In genomic region chr12:56596815-56597214, GRCh38 we compare ENCODE assay signal across 1 cellular context.
TF ChIP-seq lines count a peak whose summit lies in the region.

No MANE protein-coding gene starts in this region.

TF ChIP-seq in IMR-90, 13 proteins besides CTCF, POLR2A, EP300 and RAD21 (continued from another document):
- TF ChIP-seq BHLHE40 (IDR thresholded peaks at IDR 0.05; ENCODE audit: low read depth, low read length) (no peak), SMC3 (IDR thresholded peaks at IDR 0.05; ENCODE audit: low read depth, low read length) (no peak), NFE2L2 (IDR thresholded peaks at IDR 0.05; ENCODE audit: low read depth, low read length) (no peak), FOS (IDR thresholded peaks at IDR 0.05; ENCODE audit: low read depth, low read length) (no peak), CHD1 (IDR thresholded peaks at IDR 0.05; ENCODE audit: low read depth, low read length) (no peak), RFX5 (IDR thresholded peaks at IDR 0.05; ENCODE audit: low read depth, low read length) (no peak), USF2 (IDR thresholded peaks at IDR 0.05; ENCODE audit: low read depth, low read length) (no peak), RCOR1 (IDR thresholded peaks at IDR 0.05; ENCODE audit: insufficient replicate concordance, low read length) (no peak), MAZ (IDR thresholded peaks at IDR 0.05; ENCODE audit: borderline replicate concordance, low read depth, low read length) (no peak)
